Comparison of ENCODE assay signal across 9 cellular contexts in the genomic region with DNA sequence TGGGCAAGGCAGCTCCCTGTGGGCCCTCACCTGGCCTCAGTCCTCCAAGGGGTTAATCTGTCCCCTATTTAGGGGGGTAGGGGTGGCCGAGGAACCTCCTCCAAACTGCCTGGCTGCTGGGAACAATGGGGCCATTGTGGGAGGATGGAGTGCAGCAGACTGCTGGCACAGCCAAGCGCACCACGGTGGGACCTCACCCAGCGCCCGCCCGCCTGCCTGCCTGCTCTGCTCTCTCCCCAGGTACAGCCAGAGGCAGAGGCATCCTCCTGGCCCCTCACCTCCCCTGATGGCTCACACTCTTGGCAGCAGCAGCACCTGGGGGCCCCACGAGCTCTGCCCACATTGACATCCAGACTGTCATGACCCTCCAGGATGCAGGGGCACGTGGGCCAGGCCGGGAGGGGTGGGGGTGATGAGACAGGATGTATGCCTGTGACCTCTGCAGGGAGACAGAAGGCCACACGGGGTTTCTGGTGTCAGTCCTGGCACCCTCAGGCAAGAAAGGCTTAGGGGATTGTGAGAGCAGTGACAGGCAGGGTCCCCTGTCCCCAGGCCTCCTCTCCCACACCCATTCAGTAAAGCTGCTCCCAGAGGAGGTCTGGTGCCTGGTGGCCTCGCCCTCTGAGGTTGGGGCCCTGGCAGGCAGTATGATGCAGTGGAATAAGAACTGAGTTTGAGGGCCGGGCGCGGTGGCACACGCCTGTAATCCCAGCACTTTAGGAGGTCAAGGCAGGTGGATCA. TPM values are rescaled to one million over a fixed set of nuclear protein-coding genes. Genes with fewer than 3 reads are reported as not detected.
A peak's percentile ranks its signal among the peaks of the same experiment; 100 is the strongest.
DNase-seq lines count a peak whose midpoint lies in the region; ATAC-seq and TF ChIP-seq lines count a peak whose summit lies in the region.
"Had no signal": no experiment of that assay in that cellular context is flagged by ENCODE, and none has a peak within 500 bp of the region (broad histone marks: within the 10 kb centered on the region; RNA-seq: fewer than 3 reads in every experiment).

No MANE protein-coding gene starts in this region.

- H3K36me3 Mint-ChIP-seq in Caco-2 (ENCODE audit: insufficient read depth, unreplicated experiment): peaks cover 83% of the 10 kb centered on the region

- DNase-seq in Caco-2: peak; percentile 21 to 50
- peak; percentile 55 for DNase-seq in NCI-H1048 (lab: John Stamatoyannopoulos, UW)
- peak; percentile 51 for DNase-seq in activated T-helper 9 cell treated with anti-CD3 and anti-CD28 coated beads, Interleukin-2, amount 50 U/mL, for 16 hours (ENCODE audit: low read depth)
- DNase-seq in left ventricle myocardium superior: peak; percentile 56
- peak; percentile 54 for DNase-seq in stimulated activated CD4-positive, alpha-beta T cell treated with anti-CD3 and anti-CD28 coated beads, Interleukin-12 subunit alpha, Interleukin-12 subunit beta, amount 100 ng/mL, for 4 hours
- DNase-seq in NCI-H2029 treated with DMSO at 0.1 percent for 48 hours (lab: John Stamatoyannopoulos, UW): no peak

- H3K27me3 Mint-ChIP-seq in Caco-2 (ENCODE audit: insufficient read depth, unreplicated experiment): no peaks in the 10 kb centered on the region

- ATAC-seq in left ventricle myocardium superior (no peak), GM19455 (IDR thresholded peaks at IDR 0.05; ENCODE audit: unreplicated experiment) (no peak), GM18858 (IDR thresholded peaks at IDR 0.05; ENCODE audit: unreplicated experiment) (no peak)

- H3K4me3 ChIP-seq in Caco-2 (ENCODE audit: low read depth, low read length): no peak overlapping the region

- H3K4me1 Mint-ChIP-seq in Caco-2 (ENCODE audit: low read depth, unreplicated experiment): peaks cover 58% of the 10 kb centered on the region

- POLR2A ChIA-PET in Caco-2 (lab: Charles Lee): interaction anchor here (0.5 to 7.0 kb wide), 2 partner anchors 15 to 86 kb away, joined by 3 to 171 read pairs; no protein-coding TSS in a partner anchor

- no TSS peak for BruUV-seq in Caco-2 (replicated peaks; lab: Mats Ljungman, UMichigan)

- no peak for TF ChIP-seq CTCF in Caco-2 (IDR thresholded peaks at IDR 0.05; ENCODE audit: insufficient read depth in 1 of 2, low read depth in 1 of 2, low read length in 1 of 2, severe bottlenecking in 1 of 2, unreplicated experiment in 1 of 2)

- intact Hi-C loops in Caco-2 (cut with micrococcal nuclease; ENCODE audit: unreplicated experiment): loop anchor here (5.0 kb wide), 1 partner anchor 292 kb away; no protein-coding TSS in a partner anchor
- intact Hi-C loops in left ventricle myocardium superior (cut with micrococcal nuclease): no loop called here

- H3K9me3 ChIP-seq in Caco-2: no peaks in the 10 kb centered on the region

- H3K27me3 ChIP-seq in Caco-2 (replicated peaks; ENCODE audit: control insufficient read depth, insufficient read depth, low read length): no peaks in the 10 kb centered on the region

- peak overlapping the region; percentile 17 for H3K4me3 Mint-ChIP-seq in Caco-2 (ENCODE audit: unreplicated experiment)

- H3K36me3 ChIP-seq in Caco-2 (ENCODE audit: control insufficient read depth, insufficient read depth, low read length): peaks cover 4% of the 10 kb centered on the region; the same call in 1 of the 2 replicates

- no peaks in the 10 kb centered on the region for H3K9me3 Mint-ChIP-seq in Caco-2 (ENCODE audit: unreplicated experiment)

- H3K4me1 ChIP-seq in Caco-2: peaks cover 78% of the 10 kb centered on the region

- H3K27ac Mint-ChIP-seq in Caco-2 (ENCODE audit: unreplicated experiment): peak overlapping the region; percentile 100

- CTCF ChIA-PET in Caco-2 (lab: Charles Lee): interaction anchor here (1.0 to 7.2 kb wide), 2 partner anchors 11 to 16 kb away, joined by 4 to 170 read pairs; partner anchors contain the start of gene BCL9L

RNA-seq across cellular contexts. Expression of gene BCL9L, which starts 11.4 kb away (rescaled TPM):
- total RNA-seq in Caco-2 (2022): 186 and 203 TPM in 2 replicates
- 44.7 TPM for total RNA-seq in left ventricle myocardium superior

RNA-seq across cellular contexts. Expression of gene CXCR5, which starts 30.7 kb away (rescaled TPM):
- total RNA-seq in Caco-2 (2022) (not detected in 2 replicates), left ventricle myocardium superior (not detected)

RNA-seq across cellular contexts. Expression of gene UPK2, which starts 41.8 kb away (rescaled TPM):
- 1.8 and 3.5 TPM in 2 replicates for total RNA-seq in Caco-2 (2022)
- not detected for total RNA-seq in left ventricle myocardium superior

RNA-seq across cellular contexts. Expression of gene FOXR1, which starts 57.2 kb away (rescaled TPM):
- total RNA-seq in Caco-2 (2022): not detected in 2 replicates
- not detected for total RNA-seq in left ventricle myocardium superior
- total RNA-seq: kidney epithelial cell had no signal
